15 cellular contexts compared by ENCODE assay signal in the genomic region with DNA sequence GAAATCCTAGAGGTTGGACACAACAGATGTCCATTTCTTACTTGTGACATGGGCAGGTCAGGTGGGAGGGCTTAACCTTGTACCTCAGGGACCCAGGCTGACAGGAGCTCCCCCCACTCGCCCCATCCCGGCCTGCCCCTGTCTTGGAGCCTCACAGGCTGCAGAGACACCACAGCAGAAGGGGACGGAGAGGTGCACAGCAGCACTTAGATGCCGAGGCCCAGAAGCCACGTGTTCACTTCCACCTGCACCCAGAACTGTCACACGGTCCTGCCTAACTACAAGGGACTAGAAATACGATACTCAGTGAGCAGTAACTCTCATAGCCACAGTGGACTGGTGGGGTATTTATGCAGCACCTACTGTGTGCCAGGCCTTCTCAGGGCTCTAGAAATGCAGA.
A peak's percentile ranks its signal among the peaks of the same experiment; 100 is the strongest.
DNase-seq lines count a peak whose midpoint lies in the region; ATAC-seq and TF ChIP-seq lines count a peak whose summit lies in the region.
"Had no signal": no experiment of that assay in that cellular context is flagged by ENCODE, and none has a peak within 500 bp of the region (broad histone marks: within the 10 kb centered on the region; RNA-seq: fewer than 3 reads in every experiment).

No MANE protein-coding gene starts in this region.

- DNase-seq in DMS79 treated with DMSO at 0.1 percent for 48 hours (lab: John Stamatoyannopoulos, UW) = peak; percentile 40
- DNase-seq in DMS79 (lab: John Stamatoyannopoulos, UW) = no peak
- DNase-seq in NCI-H2171 (lab: John Stamatoyannopoulos, UW) = peak; percentile 25
- DNase-seq in caudate nucleus (lab: John Stamatoyannopoulos, UW) = no peak
- DNase-seq in retina = peak; percentile 69
- no peak for DNase-seq in GM03348 (ENCODE audit: low spot score)
- DNase-seq in stimulated activated naive CD8-positive, alpha-beta T cell treated with anti-CD3 and anti-CD28 coated beads, Interleukin-15, Interleukin-2, amounts not matched to agents 100 U/mL and 50 U/mL, for 24 hours = no peak
- no peak for DNase-seq in spleen
- DNase-seq: 8988T; activated CD4-positive, alpha-beta T cell treated with anti-CD3 and anti-CD28 coated beads, Interleukin-2, amount 10 ng/mL, durations not matched to agents 24 days and 14 days; CD8-positive, alpha-beta memory T cell; left lung; stimulated activated CD4-positive, alpha-beta T cell treated with anti-CD3 and anti-CD28 coated beads, Interleukin-2, amount 100 ng/mL, for 48 hours; T-helper 2 cell; upper lobe of right lung had no signal

- H3K4me3 ChIP-seq in spleen = no peak overlapping the region
- H3K4me3 ChIP-seq: left lung, upper lobe of right lung had no signal

- no peaks in the 10 kb centered on the region for H3K27me3 ChIP-seq in spleen (replicated peaks in 1 of 7)
- H3K27me3 ChIP-seq: left lung, upper lobe of right lung had no signal

- TF ChIP-seq POLR2A in spleen (IDR thresholded peaks at IDR 0.05) = no peak

- H3K9me3 ChIP-seq in spleen = peaks cover 0 to under 1% (median 0%) of the 10 kb centered on the region in 8 donors
- H3K9me3 ChIP-seq: left lung, upper lobe of right lung had no signal

- TF ChIP-seq CTCF in spleen (IDR thresholded peaks at IDR 0.05 in 8 of 11, conservative IDR thresholded peaks at IDR 0.05 in 3 of 11) = no peak

- peak overlapping the region; percentile 58 for H3K27ac ChIP-seq in caudate nucleus (ENCODE audit: low read depth, low read length)
- H3K27ac ChIP-seq in spleen = peak overlapping the region in 1 of 8 donors; percentile 90
- H3K27ac ChIP-seq: left lung, upper lobe of right lung had no signal

- WGBS in spleen, 5 donors = 47 to 68% (median 55%) methylated on average over 4 to 7 of the region's 7 CpGs

- peaks cover 0 to under 1% (median 0%) of the 10 kb centered on the region in 6 donors for H3K36me3 ChIP-seq in spleen
- H3K36me3 ChIP-seq: left lung, upper lobe of right lung had no signal

- intact Hi-C loops in spleen (cut with DNase I; ENCODE audit: low total_unique reads) = no loop called here

- no peak for ATAC-seq in stimulated activated naive CD8-positive, alpha-beta T cell treated with anti-CD3 and anti-CD28 coated beads, Interleukin-15, Interleukin-2, amounts not matched to agents 100 U/mL and 50 U/mL, for 24 hours
- ATAC-seq: left lung had no signal

- peaks cover 13 to 63% (median 34%) of the 10 kb centered on the region in 6 donors for H3K4me1 ChIP-seq in spleen

Comparison
In these comparisons a context has a peak if more than half of its experiments do, and no peak if none do; other contexts are left out.
1. DNase-seq: peak in DMS79 treated with DMSO at 0.1 percent for 48 hours (single experiment), NCI-H2171 (single experiment) and retina (single experiment); none in DMS79 (single experiment), caudate nucleus (0 of 61), GM03348 (single experiment), stimulated activated naive CD8-positive, alpha-beta T cell treated with anti-CD3 and anti-CD28 coated beads, Interleukin-15, Interleukin-2, amounts not matched to agents 100 U/mL and 50 U/mL, for 24 hours (single experiment) and spleen (single experiment).